In the genomic region with DNA sequence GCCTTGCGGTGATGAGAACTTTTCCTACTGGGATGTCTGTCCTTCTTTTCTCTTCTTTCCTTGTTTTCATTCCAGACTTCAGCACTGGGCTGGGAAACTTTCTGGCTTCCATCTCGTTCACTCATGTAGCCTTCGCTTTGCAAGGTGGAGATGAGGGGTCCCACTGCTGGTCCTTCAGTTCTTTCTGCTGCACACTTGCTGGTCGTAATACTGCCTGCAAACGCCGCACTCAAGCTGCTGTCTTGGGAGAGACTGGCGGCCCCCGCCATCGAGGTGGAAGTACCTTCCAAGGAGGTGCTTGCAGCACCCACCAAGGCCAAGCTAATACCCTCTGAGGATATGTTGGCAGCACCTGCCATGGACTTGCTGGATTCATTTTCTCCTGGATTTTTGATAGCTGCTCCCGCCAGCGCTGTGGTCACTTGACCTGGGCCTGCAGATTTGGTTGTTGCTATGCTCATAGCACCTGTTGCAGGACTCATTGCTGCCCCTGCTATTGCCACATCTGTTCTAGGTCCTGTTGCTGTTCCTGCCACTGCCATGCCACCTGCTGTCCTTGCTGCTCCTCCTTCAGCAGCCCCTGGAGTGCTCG, we compare ENCODE assay signal across 21 cellular contexts. TPM values are rescaled to one million over a fixed set of nuclear protein-coding genes. Genes with fewer than 3 reads are reported as not detected.
A peak's percentile ranks its signal among the peaks of the same experiment; 100 is the strongest.
DNase-seq lines count a peak whose midpoint lies in the region; ATAC-seq and TF ChIP-seq lines count a peak whose summit lies in the region.
"Had no signal": no experiment of that assay in that cellular context is flagged by ENCODE, and none has a peak within 500 bp of the region (broad histone marks: within the 10 kb centered on the region; RNA-seq: fewer than 3 reads in every experiment).

No MANE protein-coding gene starts in this region.

- H4K8ac ChIP-seq in IMR-90 (ENCODE audit: low read depth in 2 of 2, low read length in 2 of 2), result no peak overlapping the region

- H3K4me3 Mint-ChIP-seq in activated naive CD4-positive, alpha-beta T cell treated with anti-CD3 and anti-CD28 coated beads, Interleukin-2, amount 50 U/mL, for 24 hours, result no peak overlapping the region
- no peak overlapping the region for H3K4me3 Mint-ChIP-seq in activated T-helper 2 cell treated with anti-CD3 and anti-CD28 coated beads, Interferon-gamma antibody, Interleukin-2, Interleukin-4, amounts not matched to agents 10 μg/mL and 5 μg/mL and 100 μg/mL, durations not matched to agents 14 hours and 24 hours and 36 hours (ENCODE audit: low read depth)
- no peak overlapping the region for H3K4me3 Mint-ChIP-seq in osteocyte (ENCODE audit: unreplicated experiment)

- no peaks in the 10 kb centered on the region for H3K27me3 Mint-ChIP-seq in activated naive CD4-positive, alpha-beta T cell treated with anti-CD3 and anti-CD28 coated beads, Interleukin-2, amount 50 U/mL, for 24 hours
- no peaks in the 10 kb centered on the region for H3K27me3 Mint-ChIP-seq in activated T-helper 2 cell treated with anti-CD3 and anti-CD28 coated beads, Interferon-gamma antibody, Interleukin-2, Interleukin-4, amounts not matched to agents 10 μg/mL and 5 μg/mL and 100 μg/mL, durations not matched to agents 14 hours and 24 hours and 36 hours (ENCODE audit: low read depth)
- H3K27me3 Mint-ChIP-seq in osteocyte (ENCODE audit: unreplicated experiment), result peaks cover 43% of the 10 kb centered on the region

- H2AK5ac ChIP-seq in IMR-90 (ENCODE audit: low read depth, low read length), result no peak overlapping the region

- H3K56ac ChIP-seq in IMR-90 (ENCODE audit: extremely low read depth, insufficient read depth, low read length), result no peak overlapping the region

- DNase-seq in activated naive CD4-positive, alpha-beta T cell (lab: John Stamatoyannopoulos, UW), result no peak
- DNase-seq in IMR-90, result no peak
- DNase-seq in activated T-helper 2 cell treated with anti-CD3 and anti-CD28 coated beads, Interferon-gamma antibody, Interleukin-2, Interleukin-4, amounts not matched to agents 10 μg/mL and 5 μg/mL and 100 μg/mL, durations not matched to agents 14 hours and 24 hours and 36 hours (ENCODE audit: low spot score), result peak; percentile 6
- peak; percentile 76 for DNase-seq in osteocyte (ENCODE audit: extremely low spot score, unreplicated experiment)
- DNase-seq: ACHN, C1 segment of cervical spinal cord, DMS79 treated with DMSO at 0.1 percent for 48 hours, H7, Kasumi-1, MG63, NCI-H1048, NCI-H1436, NCI-H1930, NCI-H226, NCI-H524, NCI-H82, RPMI8226, SHP77 treated with DMSO at 0.1 percent for 48 hours had no signal

- H3K9me3 Mint-ChIP-seq in activated naive CD4-positive, alpha-beta T cell treated with anti-CD3 and anti-CD28 coated beads, Interleukin-2, amount 50 U/mL, for 24 hours, result no peaks in the 10 kb centered on the region
- H3K9me3 Mint-ChIP-seq in activated T-helper 2 cell treated with anti-CD3 and anti-CD28 coated beads, Interferon-gamma antibody, Interleukin-2, Interleukin-4, amounts not matched to agents 10 μg/mL and 5 μg/mL and 100 μg/mL, durations not matched to agents 14 hours and 24 hours and 36 hours, result no peaks in the 10 kb centered on the region
- H3K9me3 Mint-ChIP-seq in osteocyte (ENCODE audit: unreplicated experiment), result no peaks in the 10 kb centered on the region

- H3K27ac Mint-ChIP-seq in activated naive CD4-positive, alpha-beta T cell treated with anti-CD3 and anti-CD28 coated beads, Interleukin-2, amount 50 U/mL, for 24 hours, result peak overlapping the region; percentile 73
- H3K27ac Mint-ChIP-seq in activated T-helper 2 cell treated with anti-CD3 and anti-CD28 coated beads, Interferon-gamma antibody, Interleukin-2, Interleukin-4, amounts not matched to agents 10 μg/mL and 5 μg/mL and 100 μg/mL, durations not matched to agents 14 hours and 24 hours and 36 hours, result no peak overlapping the region
- no peak overlapping the region for H3K27ac Mint-ChIP-seq in osteocyte (ENCODE audit: unreplicated experiment)

- H3K36me3 ChIP-seq in IMR-90 (ENCODE audit: control insufficient read depth, insufficient read depth, low read length), result no peaks in the 10 kb centered on the region
- H3K36me3 ChIP-seq: MG63 had no signal

- no peak overlapping the region for H3K4ac ChIP-seq in IMR-90 (ENCODE audit: low read depth, low read length)

- no peak overlapping the region for H4K5ac ChIP-seq in IMR-90 (ENCODE audit: low read depth, low read length)

- no peak for ATAC-seq in IMR-90 (ENCODE audit: low read depth)
- no peak for ATAC-seq in HG03521 (IDR thresholded peaks at IDR 0.05; ENCODE audit: unreplicated experiment)
- no peak for ATAC-seq in HG02571 (IDR thresholded peaks at IDR 0.05; ENCODE audit: unreplicated experiment)

- WGBS in IMR-90 (ENCODE audit: extremely low coverage in 2 of 2, insufficient read length in 1 of 2), 2 experiments, result 91% methylated on average over 3 of the region's 12 CpGs; no CpG with 5 or more reads in 1 of the 2 experiments

- no peak for TF ChIP-seq RAD21 in IMR-90 (IDR thresholded peaks at IDR 0.05; ENCODE audit: low read length)

- H3K23ac ChIP-seq in IMR-90 (ENCODE audit: low read depth, low read length), result no peak overlapping the region

- H3K36me3 Mint-ChIP-seq in activated naive CD4-positive, alpha-beta T cell treated with anti-CD3 and anti-CD28 coated beads, Interleukin-2, amount 50 U/mL, for 24 hours, result peaks cover 2% of the 10 kb centered on the region
- peaks cover 4% of the 10 kb centered on the region for H3K36me3 Mint-ChIP-seq in activated T-helper 2 cell treated with anti-CD3 and anti-CD28 coated beads, Interferon-gamma antibody, Interleukin-2, Interleukin-4, amounts not matched to agents 10 μg/mL and 5 μg/mL and 100 μg/mL, durations not matched to agents 14 hours and 24 hours and 36 hours (ENCODE audit: low read depth)
- H3K36me3 Mint-ChIP-seq in osteocyte (ENCODE audit: unreplicated experiment), result no peaks in the 10 kb centered on the region

- no peak overlapping the region for H2BK120ac ChIP-seq in IMR-90 (ENCODE audit: low read depth, low read length)

- POLR2A ChIA-PET in IMR-90 (lab: Charles Lee; ENCODE audit: unreplicated experiment), result no interaction called here

- CTCF ChIA-PET in IMR-90 (lab: Yijun Ruan, JAX), result no interaction called here

- H3K14ac ChIP-seq in IMR-90 (replicated peaks; ENCODE audit: low read depth, low read length), result no peak overlapping the region

- no peak overlapping the region for H3K9ac ChIP-seq in IMR-90 (ENCODE audit: low read depth, low read length)

- peak overlapping the region; percentile 14 for H2AFZ ChIP-seq in IMR-90 (replicated peaks; ENCODE audit: low read length, poor library complexity)

- H3K4me3 ChIP-seq in IMR-90 (ENCODE audit: insufficient read depth, low read depth, low read length), result no peak overlapping the region
- H3K4me3 ChIP-seq: MG63 had no signal

- H3K18ac ChIP-seq in IMR-90 (ENCODE audit: low read depth, low read length), result no peak overlapping the region

- H2AK9ac ChIP-seq in IMR-90 (replicated peaks; ENCODE audit: low read depth, low read length, poor library complexity), result no peak overlapping the region

- H3K27me3 ChIP-seq in IMR-90 (ENCODE audit: control insufficient read depth, insufficient read depth, low read length), result peaks cover 10% of the 10 kb centered on the region

- no peaks in the 10 kb centered on the region for H4K20me1 ChIP-seq in IMR-90 (ENCODE audit: insufficient read depth, low read length)

- H2BK15ac ChIP-seq in IMR-90 (ENCODE audit: low read depth, low read length), result no peak overlapping the region

- no peaks in the 10 kb centered on the region for H3K4me1 ChIP-seq in IMR-90 (ENCODE audit: control insufficient read depth, insufficient read depth, low read length)

- H3K4me2 ChIP-seq in IMR-90 (ENCODE audit: low read depth, low read length), result no peak overlapping the region

- H2BK5ac ChIP-seq in IMR-90 (ENCODE audit: low read depth, low read length, poor library complexity, severe bottlenecking), result no peak overlapping the region

- TF ChIP-seq POLR2A in IMR-90 (IDR thresholded peaks at IDR 0.05; ENCODE audit: low read depth, low read length), result no peak

- intact Hi-C loops in IMR-90 (cut with micrococcal nuclease), result no loop called here
- intact Hi-C loops in activated T-helper 2 cell treated with anti-CD3 and anti-CD28 coated beads, Interferon-gamma antibody, Interleukin-2, Interleukin-4, amounts not matched to agents 10 μg/mL and 5 μg/mL and 100 μg/mL, durations not matched to agents 14 hours and 24 hours and 36 hours (cut with micrococcal nuclease), result no loop called here

- in situ Hi-C loops in IMR-90 (cut with MboI; ENCODE audit: low sequenced_read_pairs), result no loop called here

- no peaks in the 10 kb centered on the region for H3K9me3 ChIP-seq in IMR-90 (ENCODE audit: control insufficient read depth, insufficient read depth, low read length)
- H3K9me3 ChIP-seq: MG63 had no signal

- dilution Hi-C loops in IMR-90 (cut with HindIII; ENCODE audit: low sequenced_read_pairs, unreplicated experiment), result no loop called here

- H3K4me1 Mint-ChIP-seq in activated naive CD4-positive, alpha-beta T cell treated with anti-CD3 and anti-CD28 coated beads, Interleukin-2, amount 50 U/mL, for 24 hours, result peaks cover 64% of the 10 kb centered on the region
- H3K4me1 Mint-ChIP-seq in activated T-helper 2 cell treated with anti-CD3 and anti-CD28 coated beads, Interferon-gamma antibody, Interleukin-2, Interleukin-4, amounts not matched to agents 10 μg/mL and 5 μg/mL and 100 μg/mL, durations not matched to agents 14 hours and 24 hours and 36 hours (ENCODE audit: low read depth), result peaks cover 66% of the 10 kb centered on the region
- no peaks in the 10 kb centered on the region for H3K4me1 Mint-ChIP-seq in osteocyte (ENCODE audit: unreplicated experiment)

- no peak overlapping the region for H4K91ac ChIP-seq in IMR-90 (ENCODE audit: insufficient read depth, low read depth, low read length)

- no TSS peak for BruUV-seq in IMR-90 (replicated peaks; lab: Mats Ljungman, UMichigan)

- H3K79me1 ChIP-seq in IMR-90 (ENCODE audit: low read depth in 1 of 2, low read length in 2 of 2), result no peaks in the 10 kb centered on the region

- H3K27ac ChIP-seq in IMR-90 (ENCODE audit: insufficient read depth, low read length), result no peak overlapping the region

- H3K9me1 ChIP-seq in IMR-90 (ENCODE audit: insufficient read depth, low read length), result no peaks in the 10 kb centered on the region

- TF ChIP-seq CTCF in IMR-90 (conservative IDR thresholded peaks at IDR 0.05; ENCODE audit: low read depth, low read length), result no peak
- no peak for TF ChIP-seq CTCF in osteocyte (IDR thresholded peaks at IDR 0.05)

- no peak overlapping the region for H2BK20ac ChIP-seq in IMR-90 (ENCODE audit: low read depth, low read length)

RNA-seq across cellular contexts. Expression of gene GARIN3, which starts 3.0 kb away (rescaled TPM):
- total RNA-seq in IMR-90 (2012; rRNA removed) (not detected in 2 replicates), osteocyte (not detected in 2 replicates)
- polyA plus RNA-seq in IMR-90 (2012; rRNA removed), result not detected in 2 replicates
- not detected in 2 replicates for polyA plus RNA-seq in IMR-90 (2012; cell fraction: cytosol; rRNA removed)
- polyA plus RNA-seq in IMR-90 (2012; cell fraction: nucleus; rRNA removed; ENCODE audit: low replicate concordance), result not detected in 2 replicates
- 0.23 and 0.30 TPM in 2 replicates for total RNA-seq in activated T-helper 2 cell treated with anti-CD3 and anti-CD28 coated beads, Interferon-gamma antibody, Interleukin-2, Interleukin-4, amounts not matched to agents 10 μg/mL and 5 μg/mL and 100 μg/mL, durations not matched to agents 14 hours and 24 hours and 36 hours
- total RNA-seq: H7 had no signal

RNA-seq across cellular contexts. Expression of gene ITK, which starts 17.6 kb away (rescaled TPM):
- total RNA-seq in IMR-90 (2012; rRNA removed) (not detected in 2 replicates), osteocyte (not detected in 2 replicates)
- polyA plus RNA-seq in IMR-90 (2012; rRNA removed), result not detected in 2 replicates
- polyA plus RNA-seq in IMR-90 (2012; cell fraction: cytosol; rRNA removed), result not detected in 2 replicates
- not detected in 2 replicates for polyA plus RNA-seq in IMR-90 (2012; cell fraction: nucleus; rRNA removed; ENCODE audit: low replicate concordance)
- total RNA-seq in activated T-helper 2 cell treated with anti-CD3 and anti-CD28 coated beads, Interferon-gamma antibody, Interleukin-2, Interleukin-4, amounts not matched to agents 10 μg/mL and 5 μg/mL and 100 μg/mL, durations not matched to agents 14 hours and 24 hours and 36 hours, result 313 and 319 TPM in 2 replicates

RNA-seq across cellular contexts. Expression of gene MED7, which starts 20.4 kb away (rescaled TPM):
- total RNA-seq in IMR-90 (2012; rRNA removed) (8.6 and 13.9 TPM in 2 replicates), osteocyte (9.2 and 9.3 TPM in 2 replicates)
- polyA plus RNA-seq in IMR-90 (2012; rRNA removed), result 7.3 and 9.0 TPM in 2 replicates
- 1.3 and 1.8 TPM in 2 replicates for polyA plus RNA-seq in IMR-90 (2012; cell fraction: cytosol; rRNA removed)
- 0.39 and 3.9 TPM in 2 replicates for polyA plus RNA-seq in IMR-90 (2012; cell fraction: nucleus; rRNA removed; ENCODE audit: low replicate concordance)
- total RNA-seq in activated T-helper 2 cell treated with anti-CD3 and anti-CD28 coated beads, Interferon-gamma antibody, Interleukin-2, Interleukin-4, amounts not matched to agents 10 μg/mL and 5 μg/mL and 100 μg/mL, durations not matched to agents 14 hours and 24 hours and 36 hours, result 12.5 and 13.1 TPM in 2 replicates

RNA-seq across cellular contexts. Expression of gene HAVCR2, which starts 54.2 kb away (rescaled TPM):
- under 0.01 TPM in 2 replicates for total RNA-seq in IMR-90 (2012; rRNA removed)
- polyA plus RNA-seq in IMR-90 (2012; rRNA removed), result 0.07 and 0.09 TPM in 2 replicates
- not detected in 2 replicates for polyA plus RNA-seq in IMR-90 (2012; cell fraction: cytosol; rRNA removed)
- 0.04 and 0.28 TPM in 2 replicates for polyA plus RNA-seq in IMR-90 (2012; cell fraction: nucleus; rRNA removed; ENCODE audit: low replicate concordance)
- total RNA-seq in activated T-helper 2 cell treated with anti-CD3 and anti-CD28 coated beads, Interferon-gamma antibody, Interleukin-2, Interleukin-4, amounts not matched to agents 10 μg/mL and 5 μg/mL and 100 μg/mL, durations not matched to agents 14 hours and 24 hours and 36 hours, result 48.6 and 50.5 TPM in 2 replicates
- total RNA-seq in osteocyte, result 0.21 TPM in 1 of 2 replicates, not detected in the other

Comparison
In these comparisons a context has a peak if more than half of its experiments do, and no peak if none do; other contexts are left out.
1. DNase-seq: peak in activated T-helper 2 cell treated with anti-CD3 and anti-CD28 coated beads, Interferon-gamma antibody, Interleukin-2, Interleukin-4, amounts not matched to agents 10 μg/mL and 5 μg/mL and 100 μg/mL, durations not matched to agents 14 hours and 24 hours and 36 hours (single experiment) and osteocyte (single experiment); none in activated naive CD4-positive, alpha-beta T cell (0 of 4) and IMR-90 (single experiment).
2. RNA of gene ITK, which starts 17.6 kb away (total RNA-seq): 313 to 319 TPM in activated T-helper 2 cell treated with anti-CD3 and anti-CD28 coated beads, Interferon-gamma antibody, Interleukin-2, Interleukin-4, amounts not matched to agents 10 μg/mL and 5 μg/mL and 100 μg/mL, durations not matched to agents 14 hours and 24 hours and 36 hours; not detected in IMR-90 and not detected in osteocyte; every median in the first group is over 100 times any median in the second.